Comparison of ENCODE assay signal across 8 cellular contexts in genomic region chr1:62784509-62785365, GRCh38. TPM values are rescaled to one million over a fixed set of nuclear protein-coding genes. Genes with fewer than 3 reads are reported as not detected.
DNase-seq lines count a peak whose midpoint lies in the region; ATAC-seq and TF ChIP-seq lines count a peak whose summit lies in the region.

No MANE protein-coding gene starts in this region.

- CTCF ChIA-PET in mammary epithelial cell (lab: Charles Lee; ENCODE audit: low non-redundant PET) = no interaction called here

- no TSS peak for BruUV-seq in mammary epithelial cell (replicated peaks; lab: Mats Ljungman, UMichigan)

- H3K9me3 ChIP-seq in GM23248 (ENCODE audit: low read depth) = no peaks in the 10 kb centered on the region
- no peaks in the 10 kb centered on the region for H3K9me3 ChIP-seq in mammary epithelial cell (replicated peaks; ENCODE audit: insufficient read depth, low read length)
- no peaks in the 10 kb centered on the region for H3K9me3 ChIP-seq in liver (ENCODE audit: control insufficient read depth in 4 of 4, low read length in 3 of 4)
- H3K9me3 ChIP-seq in upper lobe of right lung = no peaks in the 10 kb centered on the region

- in situ Hi-C loops in GM23248 (cut with MboI) (no loop called here), mammary epithelial cell (cut with MboI; ENCODE audit: low sequenced_read_pairs in 2 of 2) (no loop called here)

- H3K9ac ChIP-seq in GM23248 (peak overlapping the region; percentile 79), mammary epithelial cell (ENCODE audit: insufficient read depth, low read length) (peak overlapping the region; percentile 76), liver (ENCODE audit: low read depth in 1 of 2, low read length in 2 of 2) (peak overlapping the region; percentile 79 to 99)

- H3K4me2 ChIP-seq in GM23248 (ENCODE audit: unreplicated experiment) = peak overlapping the region; percentile 95
- peak overlapping the region; percentile 93 for H3K4me2 ChIP-seq in mammary epithelial cell (ENCODE audit: insufficient read depth, low read depth, low read length)

- H3K9me2 ChIP-seq in GM23248 (ENCODE audit: insufficient read depth) = no peaks in the 10 kb centered on the region

- peak overlapping the region; percentile 87 for H3K4me3 ChIP-seq in GM23248
- peak overlapping the region; percentile 91 for H3K4me3 ChIP-seq in LNCaP clone FGC (ENCODE audit: low read depth, low read length)
- peak overlapping the region; percentile 62 to 75 (median 74) for H3K4me3 ChIP-seq in mammary epithelial cell (replicated peaks in 1 of 3; ENCODE audit: insufficient read depth in 1 of 3, low read depth in 2 of 3, low read length in 3 of 3)
- H3K4me3 ChIP-seq in liver (ENCODE audit: low read depth in 1 of 3, low read length in 3 of 3) = peak overlapping the region; percentile 75 to 99 (median 92)
- H3K4me3 ChIP-seq in upper lobe of right lung = peak overlapping the region; percentile 75

- H3K36me3 ChIP-seq in GM23248 (ENCODE audit: low read depth) = no peaks in the 10 kb centered on the region
- no peaks in the 10 kb centered on the region for H3K36me3 ChIP-seq in mammary epithelial cell (ENCODE audit: insufficient read depth, low read length)
- no peaks in the 10 kb centered on the region for H3K36me3 ChIP-seq in liver (ENCODE audit: control insufficient read depth in 4 of 4, insufficient read depth in 3 of 4, low read depth in 1 of 4, low read length in 3 of 4)
- no peaks in the 10 kb centered on the region for H3K36me3 ChIP-seq in upper lobe of right lung

- 0 out of 2 replicates have a peak, but pooled peaks cover 14% of the 10 kb centered on the region for H3F3A ChIP-seq in GM23248 (ENCODE audit: insufficient read depth)

- ATAC-seq in upper lobe of right lung = peak; percentile 30

- WGBS in GM23248 (ENCODE audit: low coverage in 1 of 2, low lambda C conversion rate in 2 of 2, missing lambda C conversion rate in 2 of 2), 2 experiments = 1% methylated on average over 12 of the region's 12 CpGs
- 0% methylated on average over 12 of the region's 12 CpGs for WGBS in mammary epithelial cell (ENCODE audit: low coverage, missing lambda C conversion rate)
- WGBS in liver = 12% methylated on average over 12 of the region's 12 CpGs

- TF ChIP-seq RAD21 in liver (IDR thresholded peaks at IDR 0.05) = no peak

- H3K27me3 ChIP-seq in GM23248 (replicated peaks; ENCODE audit: insufficient read depth) (no peaks in the 10 kb centered on the region), mammary epithelial cell (ENCODE audit: insufficient read depth, low read length) (no peaks in the 10 kb centered on the region), liver (ENCODE audit: control insufficient read depth in 4 of 4, insufficient read depth in 4 of 4, low read length in 3 of 4) (no peaks in the 10 kb centered on the region), upper lobe of right lung (no peaks in the 10 kb centered on the region)

- DNase-seq in DMS53 (lab: John Stamatoyannopoulos, UW) = peak; percentile 60
- no peak for DNase-seq in DMS53 treated with DMSO at 0.1 percent for 48 hours (lab: John Stamatoyannopoulos, UW; ENCODE audit: unreplicated experiment)
- DNase-seq in GM23248 = peak; percentile 60
- DNase-seq in LNCaP clone FGC (ENCODE audit: low read depth) = no peak
- peak; percentile 11 for DNase-seq in mammary epithelial cell
- no peak for DNase-seq in upper lobe of right lung
- DNase-seq in AG20443 (ENCODE audit: low spot score) = no peak

- intact Hi-C loops in mammary epithelial cell (cut with micrococcal nuclease) = no loop called here
- intact Hi-C loops in upper lobe of right lung (cut with DNase I) = no loop called here

- peaks cover 17% of the 10 kb centered on the region for H3K4me1 ChIP-seq in GM23248 (ENCODE audit: insufficient read depth)
- peaks cover 7% of the 10 kb centered on the region for H3K4me1 ChIP-seq in mammary epithelial cell (ENCODE audit: insufficient read depth, low read length)
- peaks cover 0 to 12% (median 10%) of the 10 kb centered on the region in 4 donors for H3K4me1 ChIP-seq in liver (ENCODE audit: control insufficient read depth in 4 of 4, insufficient read depth in 4 of 4, low read length in 3 of 4)
- H3K4me1 ChIP-seq in upper lobe of right lung = no peaks in the 10 kb centered on the region

- TF ChIP-seq CTCF in LNCaP clone FGC (IDR thresholded peaks at IDR 0.05; ENCODE audit: control insufficient read depth, extremely low read depth, insufficient read depth) = no peak
- TF ChIP-seq CTCF in mammary epithelial cell (conservative IDR thresholded peaks at IDR 0.05 in 1 of 2, IDR thresholded peaks at IDR 0.05 in 1 of 2; ENCODE audit: extremely low read depth in 1 of 2, insufficient read depth in 1 of 2, low read depth in 1 of 2, low read length in 2 of 2) = no peak
- TF ChIP-seq CTCF in liver (IDR thresholded peaks at IDR 0.05; ENCODE audit: low read depth, low read length, missing input control) = no peak
- no peak for TF ChIP-seq CTCF in upper lobe of right lung (IDR thresholded peaks at IDR 0.05)

- H3K79me2 ChIP-seq in GM23248 (ENCODE audit: insufficient read depth) = peaks cover 38% of the 10 kb centered on the region
- H3K79me2 ChIP-seq in mammary epithelial cell (ENCODE audit: insufficient read depth, low read length) = peaks cover 23% of the 10 kb centered on the region

- dilution Hi-C loops in mammary epithelial cell (cut with HindIII; ENCODE audit: low sequenced_read_pairs) = no loop called here

- no peak overlapping the region for H3K27ac ChIP-seq in GM23248
- peak overlapping the region; percentile 15 for H3K27ac ChIP-seq in mammary epithelial cell (ENCODE audit: insufficient read depth, low read depth, low read length)
- H3K27ac ChIP-seq in liver (ENCODE audit: low read depth in 1 of 2, low read length in 2 of 2) = peak overlapping the region; percentile 96 to 98
- peak overlapping the region; percentile 95 for H3K27ac ChIP-seq in upper lobe of right lung

- H4K20me1 ChIP-seq in GM23248 (ENCODE audit: insufficient read depth) (no peaks in the 10 kb centered on the region), mammary epithelial cell (ENCODE audit: insufficient read depth, low read length) (no peaks in the 10 kb centered on the region)

- H2AFZ ChIP-seq in GM23248 (peak overlapping the region; percentile 98), mammary epithelial cell (ENCODE audit: low read depth, low read length) (peak overlapping the region; percentile 93)

TF ChIP-seq in liver, 16 proteins besides CTCF, POLR2A, EP300 and RAD21:
- TF ChIP-seq YY1 (IDR thresholded peaks at IDR 0.05) (no peak), GABPA (IDR thresholded peaks at IDR 0.05 in 1 of 2, conservative IDR thresholded peaks at IDR 0.05 in 1 of 2) (no peak)

RNA-seq across cellular contexts. Expression of gene ATG4C, which starts 0.8 kb away (rescaled TPM):
- total RNA-seq in GM23248 (2014; rRNA removed; shearing (Covaris generic)) = 4.4 and 6.2 TPM in 2 replicates
- polyA plus RNA-seq in GM23248 (2016; fragmentation: Nextera tagmentation; extraction: Ambion mirVana) = 11.7 and 12.3 TPM in 2 replicates
- 1 to 10 TPM; 5.0 to 9.7 TPM for total RNA-seq in mammary epithelial cell
- 4.3 TPM for polyA plus RNA-seq in mammary epithelial cell
- polyA minus RNA-seq in mammary epithelial cell = not detected
- total RNA-seq in liver = 1 to 10 TPM; 5.6 to 8.4 TPM
- 1 to 10 TPM; 3.8 to 4.8 TPM for polyA plus RNA-seq in liver
- 13.7 TPM for total RNA-seq in upper lobe of right lung

Comparison
In these comparisons a context has a peak if more than half of its experiments do, and no peak if none do; other contexts are left out.
1. DNase-seq: peak in DMS53 (single experiment), GM23248 (single experiment) and mammary epithelial cell (single experiment); none in DMS53 treated with DMSO at 0.1 percent for 48 hours (single experiment), LNCaP clone FGC (single experiment), upper lobe of right lung (single experiment) and AG20443 (single experiment).
2. Peak in every context shown above with its lines, with median percentiles within 50 percentile points of each other: H3K4me3 ChIP-seq and H3K9ac ChIP-seq.